ENCODE assay signal across 9 cellular contexts in the genomic region with DNA sequence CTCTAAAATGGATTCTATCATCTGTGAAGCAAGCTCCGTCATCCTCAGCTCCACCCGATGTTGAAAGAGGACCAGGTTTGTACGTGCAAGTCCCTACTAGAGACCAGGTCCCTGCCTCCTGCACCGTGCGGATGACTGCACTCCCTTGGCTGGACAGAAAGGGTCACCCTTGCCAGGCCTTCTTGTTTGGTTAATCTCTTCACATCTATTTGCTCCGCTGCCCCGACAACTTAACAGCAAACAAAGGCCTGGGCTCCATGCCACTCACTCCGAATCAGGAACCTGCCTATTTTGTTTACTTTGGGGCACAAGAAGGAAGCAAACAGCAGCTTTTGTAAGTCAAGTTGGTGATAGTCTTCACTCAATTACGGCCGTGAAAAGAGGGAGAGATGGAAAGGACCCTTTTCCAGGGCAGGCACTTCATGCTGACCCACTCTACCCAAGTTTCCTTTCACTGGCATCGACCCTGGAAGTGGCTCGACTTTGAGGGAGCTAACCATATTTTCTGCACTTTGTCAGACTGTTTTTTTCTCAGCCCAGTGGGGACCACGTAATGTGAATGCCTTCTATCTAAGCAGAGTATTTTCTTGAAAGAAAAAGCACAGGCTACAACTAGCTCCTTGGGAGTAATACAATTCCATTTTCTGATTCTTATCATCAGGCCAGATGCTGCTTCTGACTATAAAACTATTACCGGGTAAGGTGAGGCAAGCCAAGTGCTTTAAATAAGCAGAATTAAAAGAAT.
DNase-seq lines count a peak whose midpoint lies in the region; ATAC-seq, FAIRE-seq and TF ChIP-seq lines count a peak whose summit lies in the region.
"Had no signal": no experiment of that assay in that cellular context is flagged by ENCODE, and none has a peak within 500 bp of the region (broad histone marks: within the 10 kb centered on the region; RNA-seq: fewer than 3 reads in every experiment).

No MANE protein-coding gene starts in this region.

- DNase-seq in NCI-H146 (lab: John Stamatoyannopoulos, UW), result peak; percentile 80
- DNase-seq in body of pancreas, result peak; percentile 92 to 96 (median 94)
- peak in 33 of 49 donors; percentile 6 to 72 (median 29) for DNase-seq in substantia nigra (lab: John Stamatoyannopoulos, UW)
- DNase-seq in activated CD8-positive, alpha-beta memory T cell treated with anti-CD3 and anti-CD28 coated beads, Interleukin-2, amount 50 U/mL, for 48 hours, result no peak
- DNase-seq in uterus, result no peak
- DNase-seq in GM19239 (ENCODE audit: insufficient read length, low spot score), result no peak

- TF ChIP-seq CTCF in body of pancreas (IDR thresholded peaks at IDR 0.05) (peak in 6 of 7 experiments; percentile 20 to 67 (median 54)), uterus (IDR thresholded peaks at IDR 0.05) (no peak)

- 17 to 18% methylated on average over 14 of the region's 14 CpGs for WGBS in body of pancreas, 2 donors

- no peaks in the 10 kb centered on the region for H3K36me3 ChIP-seq in body of pancreas (replicated peaks in 1 of 2; ENCODE audit: insufficient read depth in 1 of 2, low read depth in 2 of 2)
- H3K36me3 ChIP-seq in uterus, result no peaks in the 10 kb centered on the region

- H3K27ac ChIP-seq in body of pancreas (peak overlapping the region in 3 of 4 donors; percentile 50 to 71 (median 62)), layer of hippocampus (ENCODE audit: low read depth, low read length) (peak overlapping the region; percentile 27), substantia nigra (ENCODE audit: low read depth, low read length, poor library complexity, severe bottlenecking) (no peak overlapping the region), uterus (peak overlapping the region in 1 of 2 donors; percentile 45)
- H3K27ac ChIP-seq: HL-60 had no signal

- no peak for TF ChIP-seq POLR2A in body of pancreas (IDR thresholded peaks at IDR 0.05)
- TF ChIP-seq POLR2A in uterus (IDR thresholded peaks at IDR 0.05), result no peak

- H3K4me3 ChIP-seq in body of pancreas (no peak overlapping the region), uterus (no peak overlapping the region)

- no peak for FAIRE-seq in GM19239 (lab: Jason Lieb, UNC)

- intact Hi-C loops in body of pancreas (cut with DNase I), result no loop called here
- intact Hi-C loops in uterus (cut with DNase I; ENCODE audit: low total_unique reads), result no loop called here

- H3K4me1 ChIP-seq in body of pancreas, result peaks cover 22% of the 10 kb centered on the region
- H3K4me1 ChIP-seq in uterus, result peaks cover 5 to 14% of the 10 kb centered on the region in 2 donors

- peak; percentile 100 for ATAC-seq in body of pancreas
- ATAC-seq in HG02588 (IDR thresholded peaks at IDR 0.05; ENCODE audit: unreplicated experiment), result no peak

- no peaks in the 10 kb centered on the region for H3K27me3 ChIP-seq in body of pancreas
- no peaks in the 10 kb centered on the region for H3K27me3 ChIP-seq in layer of hippocampus (ENCODE audit: control insufficient read depth, insufficient read depth, low read length)
- H3K27me3 ChIP-seq in uterus, result no peaks in the 10 kb centered on the region

- H3K9me3 ChIP-seq in body of pancreas, result no peaks in the 10 kb centered on the region
- H3K9me3 ChIP-seq in uterus, result no peaks in the 10 kb centered on the region

Comparison
In these comparisons a context has a peak if more than half of its experiments do, and no peak if none do; other contexts are left out.
1. DNase-seq: peak in NCI-H146 (single experiment), body of pancreas (4 of 4) and substantia nigra (33 of 49); none in activated CD8-positive, alpha-beta memory T cell treated with anti-CD3 and anti-CD28 coated beads, Interleukin-2, amount 50 U/mL, for 48 hours (single experiment), uterus (0 of 2) and GM19239 (single experiment).
2. CTCF ChIP-seq: peak in body of pancreas (6 of 7); none in uterus (0 of 4).